In the genomic region with DNA sequence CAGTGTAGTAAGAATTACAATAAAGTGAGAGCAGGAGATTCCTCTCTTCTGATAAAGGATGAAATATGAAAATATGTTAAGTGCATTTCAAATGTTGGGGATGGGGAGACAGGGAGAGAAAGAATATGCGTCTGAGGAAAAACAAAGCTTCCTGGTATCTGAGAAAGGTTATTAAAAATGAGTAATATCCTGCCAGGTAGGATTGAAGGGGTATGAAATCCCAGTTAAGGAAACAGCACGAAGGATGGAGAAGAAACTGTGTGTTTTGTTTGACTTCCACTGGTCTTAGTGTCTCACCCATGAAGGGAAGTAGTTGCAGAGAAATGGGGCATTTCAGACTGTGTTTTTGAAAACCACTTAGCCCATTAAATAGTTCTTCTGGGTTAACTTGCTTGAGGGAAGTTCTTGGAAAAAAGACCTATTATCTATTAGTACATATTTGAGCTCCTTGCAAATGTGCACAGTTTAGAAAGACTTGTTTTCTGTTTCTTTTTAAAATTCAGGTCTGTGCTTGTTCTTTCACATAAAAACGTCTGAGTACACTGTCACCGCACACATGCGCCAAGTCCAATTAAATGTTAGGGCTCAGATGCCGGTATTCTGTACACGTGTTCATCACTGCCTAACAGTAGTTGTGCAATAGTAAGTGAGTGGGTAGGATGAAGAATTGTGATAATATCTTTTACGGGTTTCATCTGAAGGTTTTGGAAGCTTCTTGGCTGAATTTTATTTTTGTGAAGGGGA, we compare ENCODE assay signal across 12 cellular contexts.
DNase-seq lines count a peak whose midpoint lies in the region; ATAC-seq, FAIRE-seq and TF ChIP-seq lines count a peak whose summit lies in the region.
"Had no signal": no experiment of that assay in that cellular context is flagged by ENCODE, and none has a peak within 500 bp of the region (broad histone marks: within the 10 kb centered on the region; RNA-seq: fewer than 3 reads in every experiment).

No MANE protein-coding gene starts in this region.

- TF ChIP-seq EP300 in stomach (IDR thresholded peaks at IDR 0.05), result no peak

- no peak overlapping the region for H3K27ac ChIP-seq in small intestine (ENCODE audit: low read depth in 1 of 2, low read length in 1 of 2)
- no peak overlapping the region for H3K27ac ChIP-seq in stomach
- no peak overlapping the region for H3K27ac ChIP-seq in upper lobe of right lung

- ATAC-seq in upper lobe of right lung, result no peak
- no peak for ATAC-seq in GM19035 (IDR thresholded peaks at IDR 0.05; ENCODE audit: unreplicated experiment)
- ATAC-seq: stimulated activated naive CD8-positive, alpha-beta T cell treated with anti-CD3 and anti-CD28 coated beads, Interleukin-15, Interleukin-2, amounts not matched to agents 100 U/mL and 50 U/mL, for 24 hours had no signal

- no peaks in the 10 kb centered on the region for H3K36me3 ChIP-seq in small intestine (ENCODE audit: control insufficient read depth in 2 of 2, insufficient read depth in 2 of 2, low read length in 2 of 2)
- H3K36me3 ChIP-seq in stomach, result no peaks in the 10 kb centered on the region
- no peaks in the 10 kb centered on the region for H3K36me3 ChIP-seq in upper lobe of right lung

- WGBS in small intestine, 3 donors, result 33 to 59% (median 54%) methylated on average over 8 of the region's 8 CpGs
- 61 to 73% (median 70%) methylated on average over 8 of the region's 8 CpGs for WGBS in stomach, 5 donors

- DNase-seq in HFF-Myc (ENCODE audit: extremely low read depth, low read depth), result peak; percentile 15
- peak; percentile 22 to 63 for DNase-seq in cardiac fibroblast (ENCODE audit: low read depth in 2 of 2)
- DNase-seq in iris pigment epithelial cell (ENCODE audit: low read depth), result peak; percentile 40
- peak; percentile 21 for DNase-seq in small intestine
- no peak for DNase-seq in stomach
- DNase-seq in upper lobe of right lung, result no peak
- DNase-seq in D341Med (ENCODE audit: low spot score), result no peak
- DNase-seq: activated CD8-positive, alpha-beta memory T cell treated with anti-CD3 and anti-CD28 coated beads, Interleukin-2, amount 50 U/mL, for 48 hours; DMS153; NCI-H1694; stimulated activated naive CD8-positive, alpha-beta T cell treated with anti-CD3 and anti-CD28 coated beads, Interleukin-15, Interleukin-2, amounts not matched to agents 100 U/mL and 50 U/mL, for 24 hours had no signal

- TF ChIP-seq CTCF in HFF-Myc (IDR thresholded peaks at IDR 0.05; ENCODE audit: low read depth, low read length, missing control alignments) (no peak), cardiac fibroblast (IDR thresholded peaks at IDR 0.05; ENCODE audit: low read depth, low read length) (no peak), stomach (IDR thresholded peaks at IDR 0.05) (no peak), upper lobe of right lung (IDR thresholded peaks at IDR 0.05) (no peak)

- H3K4me1 ChIP-seq in small intestine (ENCODE audit: control insufficient read depth in 2 of 2, insufficient read depth in 1 of 2, low read depth in 1 of 2, low read length in 1 of 2) (peaks cover 2% of the 10 kb centered on the region in 2 donors), stomach (peaks cover 0 to 10% (median 0%) of the 10 kb centered on the region in 4 donors), upper lobe of right lung (no peaks in the 10 kb centered on the region)

- no peak for TF ChIP-seq POLR2A in stomach (IDR thresholded peaks at IDR 0.05)

- no peaks in the 10 kb centered on the region for H3K9me3 ChIP-seq in small intestine (ENCODE audit: control insufficient read depth, low read depth)
- no peaks in the 10 kb centered on the region for H3K9me3 ChIP-seq in stomach
- H3K9me3 ChIP-seq in upper lobe of right lung, result no peaks in the 10 kb centered on the region

- no peak overlapping the region for H3K4me3 ChIP-seq in HFF-Myc (replicated peaks; ENCODE audit: low read depth, low read length)
- no peak overlapping the region for H3K4me3 ChIP-seq in cardiac fibroblast (replicated peaks in 1 of 2; ENCODE audit: low read depth in 2 of 2, low read length in 2 of 2)
- no peak overlapping the region for H3K4me3 ChIP-seq in small intestine (ENCODE audit: low read depth in 1 of 2, low read length in 2 of 2)
- H3K4me3 ChIP-seq in stomach, result no peak overlapping the region
- no peak overlapping the region for H3K4me3 ChIP-seq in upper lobe of right lung

- FAIRE-seq in small intestine (lab: Jason Lieb, UNC), result no peak

- intact Hi-C loops in stomach (cut with DNase I; ENCODE audit: low total_unique reads), result no loop called here
- intact Hi-C loops in upper lobe of right lung (cut with DNase I), result no loop called here

- H3K27me3 ChIP-seq in small intestine (ENCODE audit: control insufficient read depth in 2 of 2, insufficient read depth in 2 of 2, low read length in 2 of 2) (no peaks in the 10 kb centered on the region), stomach (no peaks in the 10 kb centered on the region), upper lobe of right lung (no peaks in the 10 kb centered on the region)

Comparison
In these comparisons a context has a peak if more than half of its experiments do, and no peak if none do; other contexts are left out.
1. DNase-seq: peak in HFF-Myc (single experiment), cardiac fibroblast (2 of 2), iris pigment epithelial cell (single experiment) and small intestine (single experiment); none in stomach (single experiment), upper lobe of right lung (single experiment) and D341Med (single experiment).